ENCODE assay signal across 16 cellular contexts in genomic region chr1:232965124-232965911, GRCh38. TPM values are rescaled to one million over a fixed set of nuclear protein-coding genes. Genes with fewer than 3 reads are reported as not detected.
A peak's percentile ranks its signal among the peaks of the same experiment; 100 is the strongest.
DNase-seq lines count a peak whose midpoint lies in the region; ATAC-seq, FAIRE-seq and TF ChIP-seq lines count a peak whose summit lies in the region.
"Had no signal": no experiment of that assay in that cellular context is flagged by ENCODE, and none has a peak within 500 bp of the region (broad histone marks: within the 10 kb centered on the region; RNA-seq: fewer than 3 reads in every experiment).

No MANE protein-coding gene starts in this region.

- DNase-seq in D721Med (ENCODE audit: insufficient read length, low spot score) = no peak
- peak; percentile 72 for DNase-seq in Jurkat, Clone E6-1 (ENCODE audit: low read depth, low spot score)
- DNase-seq in right cardiac atrium = no peak
- DNase-seq in superior temporal gyrus (ENCODE audit: extremely low spot score) = no peak
- DNase-seq in AG08395 (ENCODE audit: low spot score) = no peak
- DNase-seq in MM.1S = no peak
- no peak for DNase-seq in mucosa of descending colon
- DNase-seq: activated CD4-positive, CD25-positive, alpha-beta regulatory T cell; effector memory CD4-positive, alpha-beta T cell; kidney glomerular epithelial cell; NCI-H1436; NCI-H446; stimulated activated CD4-positive, alpha-beta T cell treated with anti-CD3 and anti-CD28 coated beads, Interleukin-4, amount 100 ng/mL, for 24 hours; SW 1271 had no signal

- H3K27ac ChIP-seq in right cardiac atrium (ENCODE audit: low read length) = peak overlapping the region; percentile 44
- no peak overlapping the region for H3K27ac ChIP-seq in MM.1S (ENCODE audit: low read length)

- no peaks in the 10 kb centered on the region for H3F3A ChIP-seq in MM.1S (ENCODE audit: insufficient read depth, low read length)

- H3K27me3 ChIP-seq in right cardiac atrium (ENCODE audit: control insufficient read depth, insufficient read depth) = no peaks in the 10 kb centered on the region
- H3K27me3 ChIP-seq in MM.1S (replicated peaks; ENCODE audit: insufficient read depth, low read length) = no peaks in the 10 kb centered on the region

- intact Hi-C loops in right cardiac atrium (cut with DNase I) (loop anchor here in 1 of 4 donors (10.0 kb wide), 1 partner anchor 331 kb away; the partner anchor contains the start of gene SIPA1L2), mucosa of descending colon (cut with DNase I, micrococcal nuclease) (no loop called here)

- peak; percentile 0 for TF ChIP-seq CTCF in D721Med (IDR thresholded peaks at IDR 0.05; ENCODE audit: insufficient read depth, missing control alignments)
- TF ChIP-seq CTCF in MM.1S (IDR thresholded peaks at IDR 0.05; ENCODE audit: low read length) = no peak
- TF ChIP-seq CTCF in mucosa of descending colon (IDR thresholded peaks at IDR 0.05) = no peak

- no peak overlapping the region for H3K4me3 ChIP-seq in Jurkat, Clone E6-1 (ENCODE audit: low read length)
- H3K4me3 ChIP-seq in right cardiac atrium (ENCODE audit: low read length) (no peak overlapping the region), MM.1S (ENCODE audit: low read length) (no peak overlapping the region), mucosa of descending colon (no peak overlapping the region)

- no peaks in the 10 kb centered on the region for H3K9me2 ChIP-seq in MM.1S (replicated peaks; ENCODE audit: insufficient read depth, low read length)

- no peaks in the 10 kb centered on the region; the same call in 1 of the 2 replicates for H3K36me3 ChIP-seq in MM.1S (replicated peaks; ENCODE audit: insufficient read depth, low read length)
- no peaks in the 10 kb centered on the region for H3K36me3 ChIP-seq in mucosa of descending colon (ENCODE audit: low read depth)

- peaks cover 7% of the 10 kb centered on the region for H3K4me1 ChIP-seq in right cardiac atrium (ENCODE audit: control insufficient read depth, insufficient read depth, low read length)
- no peaks in the 10 kb centered on the region for H3K4me1 ChIP-seq in MM.1S (ENCODE audit: low read length)
- peaks cover 8% of the 10 kb centered on the region for H3K4me1 ChIP-seq in mucosa of descending colon (ENCODE audit: low read depth)

- H3K79me2 ChIP-seq in MM.1S (ENCODE audit: low read length) = no peaks in the 10 kb centered on the region

- no peak overlapping the region for H2AFZ ChIP-seq in MM.1S (ENCODE audit: low read length)

- H3K4me2 ChIP-seq in MM.1S (ENCODE audit: low read depth, low read length) = no peak overlapping the region

- no peaks in the 10 kb centered on the region for H3K9me3 ChIP-seq in right cardiac atrium (ENCODE audit: control insufficient read depth, low read length)
- no peaks in the 10 kb centered on the region for H3K9me3 ChIP-seq in MM.1S (replicated peaks; ENCODE audit: insufficient read depth, low read length)
- H3K9me3 ChIP-seq in mucosa of descending colon = no peaks in the 10 kb centered on the region

- peak; percentile 99 for FAIRE-seq in D721Med (lab: Jason Lieb, UNC)

- ATAC-seq in GM18868 (IDR thresholded peaks at IDR 0.05; ENCODE audit: unreplicated experiment) (peak; percentile 56), right cardiac atrium (peak; percentile 42 to 44), mucosa of descending colon (no peak)
- ATAC-seq: stimulated activated effector memory CD8-positive, alpha-beta T cell treated with anti-CD3 and anti-CD28 coated beads, Interleukin-12 subunit alpha, Interleukin-12 subunit beta, amount 100 ng/mL, for 72 hours had no signal

- no peaks in the 10 kb centered on the region for H4K20me1 ChIP-seq in MM.1S (ENCODE audit: insufficient read depth, low read length)

- H3K9ac ChIP-seq in MM.1S (ENCODE audit: low read length) = no peak overlapping the region

- 68% methylated on average over 10 of the region's 10 CpGs for WGBS in right cardiac atrium

RNA-seq across cellular contexts. Expression of gene NTPCR, which starts 14.9 kb away (rescaled TPM):
- polyA plus RNA-seq in Jurkat, Clone E6-1 (2012; ENCODE audit: insufficient read depth, insufficient read length) = 110 TPM
- 10 to 100 TPM; 55.7 to 67.5 (median 56.8) TPM for total RNA-seq in right cardiac atrium
- 114 TPM for polyA plus RNA-seq in right cardiac atrium
- total RNA-seq in mucosa of descending colon = 10 to 100 TPM; 36.5 to 49.9 (median 46.4) TPM
